ENCODE assay signal across 34 cellular contexts in the genomic region with DNA sequence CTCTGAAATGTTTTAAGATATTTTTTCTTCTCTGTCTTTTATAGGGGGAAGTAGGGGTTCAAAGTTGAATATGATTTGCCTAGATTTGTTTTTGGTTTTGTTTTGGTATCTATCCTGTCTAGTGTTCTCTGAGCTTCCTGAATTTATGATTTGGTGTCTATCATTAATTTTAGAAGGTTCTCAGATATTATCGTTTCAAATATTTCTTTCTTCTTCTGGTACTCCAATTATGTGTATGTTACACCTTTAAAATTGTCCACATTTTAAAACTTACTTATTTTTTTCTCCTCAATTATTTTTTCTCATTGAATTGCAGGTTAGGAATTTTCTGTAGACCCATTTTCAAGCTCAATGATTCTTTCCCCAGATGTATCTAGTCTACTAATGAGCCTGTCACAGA. TPM values are rescaled to one million over a fixed set of nuclear protein-coding genes. Genes with fewer than 3 reads are reported as not detected.
"Had no signal": no experiment of that assay in that cellular context is flagged by ENCODE, and none has a peak within 500 bp of the region (broad histone marks: within the 10 kb centered on the region; RNA-seq: fewer than 3 reads in every experiment).

No MANE protein-coding gene starts in this region.

- H3K4me3 ChIP-seq: adrenal gland, ascending aorta, body of pancreas, breast epithelium, cardiac muscle cell had no signal

- H3K9me3 ChIP-seq: ascending aorta had no signal

- DNase-seq: activated effector memory CD4-positive, alpha-beta T cell treated with anti-CD3 and anti-CD28 coated beads, Interleukin-2, amount 50 U/mL, for 16 hours; activated effector memory CD4-positive, alpha-beta T cell treated with Interleukin-2 at 50 U/mL for 16 hours; activated gamma-delta T cell; activated gamma-delta T cell treated with Interleukin-2 at 50 U/mL for 16 hours; activated naive CD4-positive, alpha-beta T cell; activated naive CD4-positive, alpha-beta T cell treated with anti-CD3 and anti-CD28 coated beads for 36 hours; activated naive CD4-positive, alpha-beta T cell treated with anti-CD3 and anti-CD28 coated beads, Interleukin-2, amount 10 ng/mL, durations not matched to agents 7 days and 5 days; activated naive CD4-positive, alpha-beta T cell treated with anti-CD3 and anti-CD28 coated beads, Interleukin-2, amount 50 U/mL, for 16 hours; activated naive CD4-positive, alpha-beta T cell treated with Interleukin-2 at 50 U/mL for 16 hours; activated naive CD8-positive, alpha-beta T cell treated with anti-CD3 and anti-CD28 coated beads for 36 hours; activated naive CD8-positive, alpha-beta T cell treated with anti-CD3 and anti-CD28 coated beads, Interleukin-2, amount 10 ng/mL, durations not matched to agents 7 days and 5 days; activated naive CD8-positive, alpha-beta T cell treated with anti-CD3 and anti-CD28 coated beads, Interleukin-2, amount 50 U/mL, for 24 hours; activated T-cell treated with anti-CD3 and anti-CD28 coated beads, Interleukin-2, amount 50 U/mL, for 1 hour; activated T-cell treated with anti-CD3 and anti-CD28 coated beads, Interleukin-2, amount 50 U/mL, for 24 hours; activated T-cell treated with anti-CD3 and anti-CD28 coated beads, Interleukin-2, amount 50 U/mL, for 4 hours; activated T-cell treated with anti-CD3 and anti-CD28 coated beads, Interleukin-2, amount 50 U/mL, for 48 hours; activated T-cell treated with anti-CD3 and anti-CD28 coated beads, Interleukin-2, amount 50 U/mL, for 72 hours; adrenal gland; amniotic stem cell; amygdala; anterior cingulate cortex; aorta; body of pancreas; brain microvascular endothelial cell; caudate nucleus; central memory CD4-positive, alpha-beta T cell; cerebellar nuclear complex had no signal

- H3K36me3 ChIP-seq: adrenal gland, ascending aorta, brain microvascular endothelial cell, breast epithelium, cardiac muscle cell had no signal

- H3K27me3 ChIP-seq: adrenal gland, ascending aorta, body of pancreas, brain microvascular endothelial cell, breast epithelium, cardiac muscle cell had no signal

- H3K4me1 ChIP-seq: adrenal gland, ascending aorta, body of pancreas, breast epithelium had no signal

- ATAC-seq: activated naive CD4-positive, alpha-beta T cell treated with anti-CD3 and anti-CD28 coated beads, Interleukin-2, amount 50 U/mL, for 72 hours; activated naive CD8-positive, alpha-beta T cell treated with anti-CD3 and anti-CD28 coated beads, Interleukin-2, amount 50 U/mL, for 24 hours; activated T-cell treated with anti-CD3 and anti-CD28 coated beads, Interleukin-2, amount 50 U/mL, for 4 hours; activated T-cell treated with anti-CD3 and anti-CD28 coated beads, Interleukin-2, amount 50 U/mL, for 72 hours; activated T-helper 17 cell treated with anti-CD3 and anti-CD28 coated beads, Interleukin-2, amount 50 U/mL, for 72 hours; body of pancreas had no signal

- H3K27ac ChIP-seq: adrenal gland, ascending aorta, body of pancreas, brain microvascular endothelial cell, breast epithelium, cardiac muscle cell had no signal

RNA-seq across cellular contexts. Expression of a gene that starts 13.8 kb away (rescaled TPM):
- total RNA-seq: activated naive CD4-positive, alpha-beta T cell treated with anti-CD3 and anti-CD28 coated beads for 36 hours; activated naive CD4-positive, alpha-beta T cell treated with anti-CD3 and anti-CD28 coated beads, Interleukin-2, amount 50 U/mL, for 72 hours; activated naive CD8-positive, alpha-beta T cell treated with anti-CD3 and anti-CD28 coated beads for 36 hours; activated naive CD8-positive, alpha-beta T cell treated with anti-CD3 and anti-CD28 coated beads, Interleukin-2, amount 10 ng/mL, durations not matched to agents 7 days and 5 days; activated T-cell treated with anti-CD3 and anti-CD28 coated beads, Interleukin-2, amount 50 U/mL, for 72 hours; activated T-helper 1 cell treated with anti-CD3 and anti-CD28 coated beads, Interleukin-12 subunit alpha, Interleukin-12 subunit beta, Interleukin-2, Interleukin-4 antibody, amounts not matched to agents 30 ng/mL and 10 ng/mL and 1 ng/mL, durations not matched to agents 14 hours and 24 hours and 36 hours; activated T-helper 17 cell treated with anti-CD3 and anti-CD28 coated beads, Interleukin-2, amount 50 U/mL, for 72 hours; activated T-helper 2 cell treated with anti-CD3 and anti-CD28 coated beads, Interferon-gamma antibody, Interleukin-2, Interleukin-4, amounts not matched to agents 10 μg/mL and 5 μg/mL and 100 μg/mL, durations not matched to agents 14 hours and 24 hours and 36 hours had no signal
